In the genomic region with DNA sequence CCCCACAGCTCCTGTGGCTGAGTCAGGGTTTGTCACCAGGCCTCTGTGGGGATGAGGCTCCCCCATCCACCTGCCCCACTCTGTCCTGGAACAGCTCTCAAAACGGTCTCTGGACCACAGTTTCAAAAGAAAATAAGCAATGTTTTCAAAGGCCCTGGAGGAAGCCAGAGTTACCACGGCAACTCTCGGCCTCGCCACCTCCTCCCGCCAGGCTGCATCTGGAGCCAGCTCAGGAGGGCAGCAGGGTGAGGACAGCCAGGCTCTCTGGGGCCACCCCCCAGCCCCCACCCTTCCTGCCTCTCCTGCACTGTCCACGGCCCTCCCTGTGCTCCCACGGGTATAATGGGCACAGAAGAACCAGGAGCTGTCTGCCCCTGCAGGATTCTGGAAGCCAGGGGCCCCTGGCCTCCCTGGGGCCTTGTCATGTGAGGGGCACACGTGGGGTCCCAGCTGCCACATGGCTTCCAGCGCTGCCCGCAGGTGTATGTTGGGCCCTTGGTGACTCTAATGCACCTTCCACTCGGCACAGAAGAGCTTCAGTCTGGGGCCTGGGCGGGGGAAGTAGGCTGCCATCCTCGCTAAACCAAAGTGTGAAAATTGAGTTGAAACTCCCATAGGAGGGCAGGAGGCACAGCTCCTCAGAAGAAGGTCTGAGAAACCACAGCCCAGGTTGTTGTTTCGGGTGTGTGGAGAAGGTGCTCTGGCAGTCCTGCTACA, we compare ENCODE assay signal across 10 cellular contexts. TPM values are rescaled to one million over a fixed set of nuclear protein-coding genes. Genes with fewer than 3 reads are reported as not detected.
DNase-seq lines count a peak whose midpoint lies in the region; ATAC-seq, FAIRE-seq and TF ChIP-seq lines count a peak whose summit lies in the region.
"Had no signal": no experiment of that assay in that cellular context is flagged by ENCODE, and none has a peak within 500 bp of the region (broad histone marks: within the 10 kb centered on the region; RNA-seq: fewer than 3 reads in every experiment).

No MANE protein-coding gene starts in this region.

- peak overlapping the region; percentile 82 for H3K27ac ChIP-seq in temporal lobe (ENCODE audit: low read depth, low read length)
- H3K27ac ChIP-seq: HL-60 had no signal

- peaks cover 3% of the 10 kb centered on the region; the same call in 1 of the 2 replicates for H3K4me1 ChIP-seq in BE2C

- no peaks in the 10 kb centered on the region for H3K9me3 ChIP-seq in BE2C

- peak overlapping the region; percentile 41 for H3K27ac Mint-ChIP-seq in activated CD4-positive, alpha-beta T cell treated with anti-CD3 and anti-CD28 coated beads, Interleukin-2, amount 10 ng/mL, durations not matched to agents 24 days and 14 days
- H3K27ac Mint-ChIP-seq in activated T-helper 17 cell treated with anti-CD3 and anti-CD28 coated beads, Interleukin-2, amount 50 U/mL, for 72 hours, result no peak overlapping the region

- no peak overlapping the region for H3K4me3 Mint-ChIP-seq in activated CD4-positive, alpha-beta T cell treated with anti-CD3 and anti-CD28 coated beads, Interleukin-2, amount 10 ng/mL, durations not matched to agents 24 days and 14 days
- H3K4me3 Mint-ChIP-seq in activated T-helper 17 cell treated with anti-CD3 and anti-CD28 coated beads, Interleukin-2, amount 50 U/mL, for 72 hours, result no peak overlapping the region
- H3K4me3 Mint-ChIP-seq: neural crest cell had no signal

- no peaks in the 10 kb centered on the region for H3K27me3 ChIP-seq in BE2C

- DNase-seq in activated CD4-positive, alpha-beta T cell treated with anti-CD3 and anti-CD28 coated beads, Interleukin-2, amount 10 ng/mL, durations not matched to agents 24 days and 14 days, result no peak
- no peak for DNase-seq in activated CD4-positive, alpha-beta T cell treated with anti-CD3 and anti-CD28 coated beads for 48 hours
- DNase-seq in kidney glomerular epithelial cell (lab: John Stamatoyannopoulos, UW), result peak; percentile 38
- DNase-seq in RCC 7860 (ENCODE audit: low spot score), result no peak
- DNase-seq in BE2C, result no peak
- DNase-seq in NCI-H82 (lab: John Stamatoyannopoulos, UW), result no peak

- no peaks in the 10 kb centered on the region for H3K9me3 Mint-ChIP-seq in activated CD4-positive, alpha-beta T cell treated with anti-CD3 and anti-CD28 coated beads, Interleukin-2, amount 10 ng/mL, durations not matched to agents 24 days and 14 days
- H3K9me3 Mint-ChIP-seq in activated T-helper 17 cell treated with anti-CD3 and anti-CD28 coated beads, Interleukin-2, amount 50 U/mL, for 72 hours, result no peaks in the 10 kb centered on the region
- H3K9me3 Mint-ChIP-seq: neural crest cell had no signal

- peaks cover 8% of the 10 kb centered on the region for H3K36me3 Mint-ChIP-seq in activated CD4-positive, alpha-beta T cell treated with anti-CD3 and anti-CD28 coated beads, Interleukin-2, amount 10 ng/mL, durations not matched to agents 24 days and 14 days (ENCODE audit: low read depth)
- peaks cover 22% of the 10 kb centered on the region for H3K36me3 Mint-ChIP-seq in activated T-helper 17 cell treated with anti-CD3 and anti-CD28 coated beads, Interleukin-2, amount 50 U/mL, for 72 hours (ENCODE audit: low read depth)

- intact Hi-C loops in activated CD4-positive, alpha-beta T cell treated with anti-CD3 and anti-CD28 coated beads, Interleukin-2, amount 10 ng/mL, durations not matched to agents 24 days and 14 days (cut with micrococcal nuclease), result no loop called here

- no peaks in the 10 kb centered on the region for H3K36me3 ChIP-seq in BE2C

- no peaks in the 10 kb centered on the region for H3K27me3 Mint-ChIP-seq in activated CD4-positive, alpha-beta T cell treated with anti-CD3 and anti-CD28 coated beads, Interleukin-2, amount 10 ng/mL, durations not matched to agents 24 days and 14 days
- no peaks in the 10 kb centered on the region for H3K27me3 Mint-ChIP-seq in activated T-helper 17 cell treated with anti-CD3 and anti-CD28 coated beads, Interleukin-2, amount 50 U/mL, for 72 hours

- no peak for TF ChIP-seq CTCF in BE2C (IDR thresholded peaks at IDR 0.05; ENCODE audit: low read depth, low read length)

- no peak for FAIRE-seq in RCC 7860 (lab: Jason Lieb, UNC)

- no peak overlapping the region for H3K4me3 ChIP-seq in BE2C (ENCODE audit: low read depth, low read length)

- peaks cover 25% of the 10 kb centered on the region for H3K4me1 Mint-ChIP-seq in activated CD4-positive, alpha-beta T cell treated with anti-CD3 and anti-CD28 coated beads, Interleukin-2, amount 10 ng/mL, durations not matched to agents 24 days and 14 days
- H3K4me1 Mint-ChIP-seq in activated T-helper 17 cell treated with anti-CD3 and anti-CD28 coated beads, Interleukin-2, amount 50 U/mL, for 72 hours, result peaks cover 8% of the 10 kb centered on the region

- peak; percentile 75 for ATAC-seq in activated T-helper 17 cell treated with anti-CD3 and anti-CD28 coated beads, Interleukin-2, amount 50 U/mL, for 72 hours (replicated peaks)

RNA-seq across cellular contexts. Expression of gene CD81, which starts 10.3 kb away (rescaled TPM):
- total RNA-seq in activated CD4-positive, alpha-beta T cell treated with anti-CD3 and anti-CD28 coated beads, Interleukin-2, amount 10 ng/mL, durations not matched to agents 24 days and 14 days, result 224 and 225 TPM in 2 replicates
- 100 to 1,000 TPM; 147 to 170 TPM for total RNA-seq in activated T-helper 17 cell treated with anti-CD3 and anti-CD28 coated beads, Interleukin-2, amount 50 U/mL, for 72 hours
- total RNA-seq in temporal lobe, result 93.7 TPM
- polyA plus RNA-seq in BE2C (2012; ENCODE audit: insufficient read depth, insufficient read length, low read depth), result 739 TPM

RNA-seq across cellular contexts. Expression of gene TSSC4, which starts 13.1 kb away (rescaled TPM):
- total RNA-seq in activated CD4-positive, alpha-beta T cell treated with anti-CD3 and anti-CD28 coated beads, Interleukin-2, amount 10 ng/mL, durations not matched to agents 24 days and 14 days, result 61.8 and 62.9 TPM in 2 replicates
- 10 to 100 TPM; 19.7 to 58.7 TPM for total RNA-seq in activated T-helper 17 cell treated with anti-CD3 and anti-CD28 coated beads, Interleukin-2, amount 50 U/mL, for 72 hours
- 15.5 TPM for total RNA-seq in temporal lobe
- polyA plus RNA-seq in BE2C (2012; ENCODE audit: insufficient read depth, insufficient read length, low read depth), result 371 TPM

RNA-seq across cellular contexts. Expression of gene TRPM5, which starts 56.9 kb away (rescaled TPM):
- not detected in 2 replicates for total RNA-seq in activated CD4-positive, alpha-beta T cell treated with anti-CD3 and anti-CD28 coated beads, Interleukin-2, amount 10 ng/mL, durations not matched to agents 24 days and 14 days
- not detected for total RNA-seq in activated T-helper 17 cell treated with anti-CD3 and anti-CD28 coated beads, Interleukin-2, amount 50 U/mL, for 72 hours
- total RNA-seq in temporal lobe, result not detected
- 0.15 TPM for polyA plus RNA-seq in BE2C (2012; ENCODE audit: insufficient read depth, insufficient read length, low read depth)

RNA-seq across cellular contexts. Expression of gene KCNQ1, which starts 57.4 kb away (rescaled TPM):
- total RNA-seq in activated CD4-positive, alpha-beta T cell treated with anti-CD3 and anti-CD28 coated beads, Interleukin-2, amount 10 ng/mL, durations not matched to agents 24 days and 14 days, result 6.4 TPM in 2 replicates
- 1 to 10 TPM; 7.0 to 9.7 TPM for total RNA-seq in activated T-helper 17 cell treated with anti-CD3 and anti-CD28 coated beads, Interleukin-2, amount 50 U/mL, for 72 hours
- total RNA-seq in temporal lobe, result 0.49 TPM
- not detected for polyA plus RNA-seq in BE2C (2012; ENCODE audit: insufficient read depth, insufficient read length, low read depth)
